Comparison of ENCODE assay signal across 1 cellular context in genomic region chrX:13934731-13935130, GRCh38.
TF ChIP-seq lines count a peak whose summit lies in the region.

No MANE protein-coding gene starts in this region.

TF ChIP-seq in HepG2, 621 proteins besides CTCF, POLR2A, EP300 and RAD21 (continued from another document):
- TF ChIP-seq PATZ1 (CRISPR knock-in tag; IDR thresholded peaks at IDR 0.05): no peak
